Comparison of ENCODE assay signal across 18 cellular contexts in the genomic region with DNA sequence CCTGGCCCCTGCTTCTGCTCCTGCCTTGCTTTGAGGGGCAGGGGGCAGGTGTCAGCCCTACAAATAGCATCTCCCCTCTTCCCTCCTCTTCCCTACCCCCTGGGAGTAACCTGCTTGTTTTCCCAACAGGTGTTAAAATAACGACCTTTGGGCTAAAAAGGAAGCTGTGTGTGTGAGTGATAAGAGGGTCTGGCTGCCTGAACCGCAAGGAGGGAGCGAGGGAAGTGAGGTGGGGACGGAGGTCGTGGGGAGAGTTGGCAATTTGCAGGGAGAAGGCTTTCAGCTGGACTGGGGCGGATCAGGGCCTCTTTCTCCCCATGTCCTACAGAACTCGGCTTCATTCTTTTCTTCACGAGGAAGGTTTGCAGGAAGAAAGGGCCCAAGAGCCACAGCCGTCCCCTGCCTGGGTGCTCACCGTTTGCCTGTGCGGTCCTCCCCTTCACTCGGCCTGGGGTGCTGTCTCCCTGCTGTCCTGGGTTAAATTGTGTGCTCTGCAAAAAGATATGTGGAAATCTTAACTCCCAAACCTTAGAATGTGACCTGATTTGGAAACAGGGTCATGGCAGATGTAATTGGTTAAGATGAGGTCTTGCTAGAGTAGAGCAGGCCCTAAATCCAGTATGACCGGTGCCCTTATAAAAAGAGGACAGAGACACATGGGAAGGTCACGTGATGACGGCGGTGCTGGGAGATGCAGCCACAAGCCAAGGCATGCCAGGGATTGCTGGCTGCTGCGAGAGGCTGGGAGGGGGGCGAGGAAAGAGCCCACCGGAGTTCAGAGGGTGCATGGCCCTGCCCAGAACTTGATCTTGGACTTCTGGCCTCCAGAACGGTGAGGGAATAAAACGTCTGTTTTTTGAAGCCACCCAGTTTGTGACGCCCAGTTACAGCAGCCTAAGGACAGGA.
DNase-seq lines count a peak whose midpoint lies in the region; ATAC-seq and TF ChIP-seq lines count a peak whose summit lies in the region.
"Had no signal": no experiment of that assay in that cellular context is flagged by ENCODE, and none has a peak within 500 bp of the region (broad histone marks: within the 10 kb centered on the region; RNA-seq: fewer than 3 reads in every experiment).

No MANE protein-coding gene starts in this region.

- TF ChIP-seq CTCF in GM10266 (IDR thresholded peaks at IDR 0.05; ENCODE audit: control insufficient read depth, insufficient read depth, low read depth, missing control alignments) = no peak

- H3K4me1 ChIP-seq in mucosa of rectum (ENCODE audit: control insufficient read depth in 2 of 2, insufficient read depth in 2 of 2, low read length in 2 of 2) = peaks cover 71 to 72% of the 10 kb centered on the region in 2 donors

- H3K27me3 Mint-ChIP-seq in dendritic cell treated with granulocyte-macrophage colony-stimulating factor and Interleukin-4, amounts not matched to agents 40 ng/mL and 50 ng/mL, for 4 days = peaks cover 53% of the 10 kb centered on the region

- no peaks in the 10 kb centered on the region for H3K36me3 ChIP-seq in mucosa of rectum (ENCODE audit: control insufficient read depth in 2 of 2, insufficient read depth in 2 of 2, low read length in 2 of 2)
- H3K36me3 ChIP-seq: brain microvascular endothelial cell, esophagus muscularis mucosa had no signal

- in situ Hi-C loops in KBM-7 (cut with MboI; ENCODE audit: low pct_unique_long_range_greater_than_20kb, low sequenced_read_pairs) = no loop called here

- peaks cover 74% of the 10 kb centered on the region for H3K4me1 Mint-ChIP-seq in dendritic cell treated with granulocyte-macrophage colony-stimulating factor and Interleukin-4, amounts not matched to agents 40 ng/mL and 50 ng/mL, for 4 days (ENCODE audit: low read depth)

- no peaks in the 10 kb centered on the region for H3K36me3 Mint-ChIP-seq in dendritic cell treated with granulocyte-macrophage colony-stimulating factor and Interleukin-4, amounts not matched to agents 40 ng/mL and 50 ng/mL, for 4 days (ENCODE audit: low read depth)
- H3K36me3 Mint-ChIP-seq: activated naive CD8-positive, alpha-beta T cell treated with anti-CD3 and anti-CD28 coated beads, Interleukin-2, amount 10 ng/mL, durations not matched to agents 7 days and 5 days; naive thymus-derived CD8-positive, alpha-beta T cell; T-cell had no signal

- peak overlapping the region; percentile 32 to 70 for H3K9ac ChIP-seq in mucosa of rectum (ENCODE audit: low read depth in 1 of 2, low read length in 2 of 2)

- H3K27me3 ChIP-seq in mucosa of rectum (ENCODE audit: control insufficient read depth in 2 of 2, insufficient read depth in 2 of 2, low read length in 2 of 2) = no peaks in the 10 kb centered on the region
- H3K27me3 ChIP-seq: brain microvascular endothelial cell, esophagus muscularis mucosa had no signal

- H3K9me3 Mint-ChIP-seq in dendritic cell treated with granulocyte-macrophage colony-stimulating factor and Interleukin-4, amounts not matched to agents 40 ng/mL and 50 ng/mL, for 4 days = no peaks in the 10 kb centered on the region
- H3K9me3 Mint-ChIP-seq: activated B cell treated with CpG ODN at 0.5 μM for 24 hours; activated naive CD8-positive, alpha-beta T cell treated with anti-CD3 and anti-CD28 coated beads, Interleukin-2, amount 10 ng/mL, durations not matched to agents 7 days and 5 days; activated T-helper 1 cell treated with anti-CD3 and anti-CD28 coated beads, Interleukin-12 subunit alpha, Interleukin-12 subunit beta, Interleukin-2, Interleukin-4 antibody, amounts not matched to agents 30 ng/mL and 10 ng/mL and 1 ng/mL, durations not matched to agents 14 hours and 24 hours and 36 hours; T-cell had no signal

- no peak overlapping the region for H3K4me3 Mint-ChIP-seq in dendritic cell treated with granulocyte-macrophage colony-stimulating factor and Interleukin-4, amounts not matched to agents 40 ng/mL and 50 ng/mL, for 4 days
- H3K4me3 Mint-ChIP-seq: activated B cell treated with CpG ODN at 0.5 μM for 24 hours; activated naive CD8-positive, alpha-beta T cell treated with anti-CD3 and anti-CD28 coated beads, Interleukin-2, amount 10 ng/mL, durations not matched to agents 7 days and 5 days; activated T-helper 1 cell treated with anti-CD3 and anti-CD28 coated beads, Interleukin-12 subunit alpha, Interleukin-12 subunit beta, Interleukin-2, Interleukin-4 antibody, amounts not matched to agents 30 ng/mL and 10 ng/mL and 1 ng/mL, durations not matched to agents 14 hours and 24 hours and 36 hours; naive thymus-derived CD8-positive, alpha-beta T cell; T-cell had no signal

- peak overlapping the region; percentile 3 for H3K27ac Mint-ChIP-seq in dendritic cell treated with granulocyte-macrophage colony-stimulating factor and Interleukin-4, amounts not matched to agents 40 ng/mL and 50 ng/mL, for 4 days
- H3K27ac Mint-ChIP-seq: activated B cell treated with CpG ODN at 0.5 μM for 24 hours; activated naive CD8-positive, alpha-beta T cell treated with anti-CD3 and anti-CD28 coated beads, Interleukin-2, amount 10 ng/mL, durations not matched to agents 7 days and 5 days; activated T-helper 1 cell treated with anti-CD3 and anti-CD28 coated beads, Interleukin-12 subunit alpha, Interleukin-12 subunit beta, Interleukin-2, Interleukin-4 antibody, amounts not matched to agents 30 ng/mL and 10 ng/mL and 1 ng/mL, durations not matched to agents 14 hours and 24 hours and 36 hours; T-cell had no signal

- H3K27ac ChIP-seq in mucosa of rectum (ENCODE audit: low read depth in 2 of 2, low read length in 2 of 2) = peak overlapping the region; percentile 70 to 86
- H3K27ac ChIP-seq: brain microvascular endothelial cell, esophagus muscularis mucosa had no signal

- H3K4me3 ChIP-seq in mucosa of rectum (ENCODE audit: low read length in 2 of 2) = peak overlapping the region in 1 of 2 donors; percentile 18
- H3K4me3 ChIP-seq: esophagus muscularis mucosa, lung had no signal

- ATAC-seq in HG03378 (IDR thresholded peaks at IDR 0.05; ENCODE audit: unreplicated experiment) (no peak), HG03196 (IDR thresholded peaks at IDR 0.05; ENCODE audit: unreplicated experiment) (no peak)
- ATAC-seq: naive thymus-derived CD8-positive, alpha-beta T cell; T-cell had no signal

- peak; percentile 83 for DNase-seq in CMK (ENCODE audit: low read depth)
- peak; percentile 68 for DNase-seq in KBM-7
- DNase-seq in GM10266 (ENCODE audit: extremely low spot score) = no peak
- no peak for DNase-seq in T-helper 2 cell
- DNase-seq: activated B cell treated with CpG ODN at 0.5 μM for 24 hours; activated naive CD8-positive, alpha-beta T cell treated with anti-CD3 and anti-CD28 coated beads, Interleukin-2, amount 10 ng/mL, durations not matched to agents 7 days and 5 days; brain microvascular endothelial cell; naive thymus-derived CD8-positive, alpha-beta T cell; NCI-H345; stimulated activated CD4-positive, alpha-beta T cell treated with anti-CD3 and anti-CD28 coated beads, Interleukin-2, amount 100 ng/mL, for 48 hours; T-cell had no signal

- intact Hi-C loops in dendritic cell treated with granulocyte-macrophage colony-stimulating factor and Interleukin-4, amounts not matched to agents 40 ng/mL and 50 ng/mL, for 4 days (cut with micrococcal nuclease) = no loop called here

- no peaks in the 10 kb centered on the region for H3K9me3 ChIP-seq in mucosa of rectum (ENCODE audit: control insufficient read depth in 2 of 2, low read length in 2 of 2)

Comparison
In these comparisons a context has a peak if more than half of its experiments do, and no peak if none do; other contexts are left out.
1. DNase-seq: peak in CMK (single experiment) and KBM-7 (single experiment); none in GM10266 (single experiment) and T-helper 2 cell (0 of 5).